ENCODE assay signal across 25 cellular contexts in the genomic region with DNA sequence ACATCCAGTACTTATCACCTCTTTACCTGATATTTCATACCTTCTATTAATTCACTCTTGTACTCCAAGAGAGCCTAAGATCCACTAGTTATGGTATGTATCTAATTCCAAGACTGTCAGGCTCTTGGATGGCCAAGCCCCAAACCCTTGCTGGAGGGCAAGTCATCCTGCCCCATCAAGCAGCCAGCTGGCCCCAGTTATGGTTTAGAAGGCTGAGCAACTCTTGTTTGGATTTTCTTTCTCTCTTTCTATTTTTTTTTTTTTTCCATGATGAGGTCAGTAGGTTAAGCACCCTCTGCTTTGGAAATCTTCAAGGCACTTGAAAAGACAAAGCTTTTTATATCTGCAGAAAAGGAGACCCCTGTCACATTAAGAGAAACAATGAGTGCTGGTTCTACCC. TPM values are rescaled to one million over a fixed set of nuclear protein-coding genes. Genes with fewer than 3 reads are reported as not detected.
"Had no signal": no experiment of that assay in that cellular context is flagged by ENCODE, and none has a peak within 500 bp of the region (broad histone marks: within the 10 kb centered on the region; RNA-seq: fewer than 3 reads in every experiment).

No MANE protein-coding gene starts in this region.

- H3K9me3 ChIP-seq: body of pancreas, gastroesophageal sphincter, ovary, prostate gland, spleen, thoracic aorta, vagina had no signal

- H3K4me3 ChIP-seq: body of pancreas, cardiac muscle cell, gastroesophageal sphincter, ovary, prostate gland, spleen, thoracic aorta, vagina had no signal

- H3K27me3 ChIP-seq: body of pancreas, cardiac muscle cell, gastroesophageal sphincter, ovary, spleen, vagina had no signal

- ATAC-seq: activated T-cell treated with anti-CD3 and anti-CD28 coated beads, Interleukin-2, amount 50 U/mL, for 72 hours; body of pancreas; left ventricle myocardium superior; natural killer cell had no signal

- H3K36me3 ChIP-seq: cardiac muscle cell, gastroesophageal sphincter, ovary, prostate gland, spleen, thoracic aorta, vagina had no signal

- H3K27ac ChIP-seq: body of pancreas, cardiac muscle cell, gastroesophageal sphincter, ovary, prostate gland, spleen, thoracic aorta, vagina had no signal

- H3K4me1 ChIP-seq: body of pancreas, gastroesophageal sphincter, prostate gland, spleen, vagina had no signal

- DNase-seq: activated CD4-positive, alpha-beta T cell treated with anti-CD3 and anti-CD28 coated beads for 4 hours; activated CD4-positive, alpha-beta T cell treated with anti-CD3 and anti-CD28 coated beads, Interleukin-2, amount 50 U/mL, for 48 hours; activated CD4-positive, CD25-positive, alpha-beta regulatory T cell; activated effector memory CD4-positive, alpha-beta T cell treated with Interleukin-2 at 50 U/mL for 16 hours; activated naive CD4-positive, alpha-beta T cell treated with anti-CD3 and anti-CD28 coated beads, Interleukin-2, amount 10 ng/mL, durations not matched to agents 7 days and 5 days; activated T-cell treated with anti-CD3 and anti-CD28 coated beads, Interleukin-2, amount 50 U/mL, for 72 hours; body of pancreas; head of caudate nucleus; hypothalamus; left ventricle myocardium superior; natural killer cell; ovary; spleen; stimulated activated CD4-positive, alpha-beta T cell treated with anti-CD3 and anti-CD28 coated beads, Interleukin-4, amount 100 ng/mL, for 24 hours; stimulated activated naive CD4-positive, alpha-beta T cell treated with Interleukin-2 at 50 U/mL for 16 hours had no signal

RNA-seq across cellular contexts. Expression of gene FGF16, which starts 10.9 kb away (rescaled TPM):
- total RNA-seq: activated CD8-positive, alpha-beta memory T cell treated with anti-CD3 and anti-CD28 coated beads for 36 hours; activated T-cell treated with anti-CD3 and anti-CD28 coated beads, Interleukin-2, amount 50 U/mL, for 72 hours; body of pancreas; chondrocyte; epithelial cell of proximal tubule; left ventricle myocardium superior; mammary epithelial cell; mesothelial cell of epicardium; natural killer cell; ovary; spleen; vagina had no signal
- polyA plus RNA-seq: mammary epithelial cell, spleen had no signal
